19 cellular contexts compared by ENCODE assay signal in genomic region chr19:7010722-7011593, GRCh38.
DNase-seq lines count a peak whose midpoint lies in the region; ATAC-seq lines count a peak whose summit lies in the region.
"Had no signal": no experiment of that assay in that cellular context is flagged by ENCODE, and none has a peak within 500 bp of the region (broad histone marks: within the 10 kb centered on the region; RNA-seq: fewer than 3 reads in every experiment).

No MANE protein-coding gene starts in this region.

- peaks cover 30% of the 10 kb centered on the region for H3K4me1 Mint-ChIP-seq in activated naive CD4-positive, alpha-beta T cell treated with anti-CD3 and anti-CD28 coated beads, Interleukin-2, amount 10 ng/mL, durations not matched to agents 7 days and 5 days
- peaks cover 65% of the 10 kb centered on the region for H3K4me1 Mint-ChIP-seq in activated T-cell treated with anti-CD3 and anti-CD28 coated beads, Interleukin-2, amount 50 U/mL, for 24 hours (ENCODE audit: low read depth)
- H3K4me1 Mint-ChIP-seq: GM23338, neural progenitor cell had no signal

- H3K9me3 Mint-ChIP-seq in activated naive CD4-positive, alpha-beta T cell treated with anti-CD3 and anti-CD28 coated beads, Interleukin-2, amount 10 ng/mL, durations not matched to agents 7 days and 5 days, result peaks cover 6% of the 10 kb centered on the region
- peaks cover 14% of the 10 kb centered on the region for H3K9me3 Mint-ChIP-seq in activated T-cell treated with anti-CD3 and anti-CD28 coated beads, Interleukin-2, amount 50 U/mL, for 24 hours

- H3K36me3 Mint-ChIP-seq in activated naive CD4-positive, alpha-beta T cell treated with anti-CD3 and anti-CD28 coated beads, Interleukin-2, amount 10 ng/mL, durations not matched to agents 7 days and 5 days, result no peaks in the 10 kb centered on the region
- H3K36me3 Mint-ChIP-seq in activated T-cell treated with anti-CD3 and anti-CD28 coated beads, Interleukin-2, amount 50 U/mL, for 24 hours (ENCODE audit: low read depth), result peaks cover 2% of the 10 kb centered on the region
- H3K36me3 Mint-ChIP-seq: neural progenitor cell had no signal

- H3K27me3 Mint-ChIP-seq in activated naive CD4-positive, alpha-beta T cell treated with anti-CD3 and anti-CD28 coated beads, Interleukin-2, amount 10 ng/mL, durations not matched to agents 7 days and 5 days, result no peaks in the 10 kb centered on the region
- H3K27me3 Mint-ChIP-seq in activated T-cell treated with anti-CD3 and anti-CD28 coated beads, Interleukin-2, amount 50 U/mL, for 24 hours, result no peaks in the 10 kb centered on the region

- H3K4me3 Mint-ChIP-seq in activated naive CD4-positive, alpha-beta T cell treated with anti-CD3 and anti-CD28 coated beads, Interleukin-2, amount 10 ng/mL, durations not matched to agents 7 days and 5 days, result no peak overlapping the region
- H3K4me3 Mint-ChIP-seq in activated T-cell treated with anti-CD3 and anti-CD28 coated beads, Interleukin-2, amount 50 U/mL, for 24 hours, result no peak overlapping the region
- H3K4me3 Mint-ChIP-seq: GM23338, neural progenitor cell had no signal

- peak; percentile 40 for ATAC-seq in HG02610 (IDR thresholded peaks at IDR 0.05; ENCODE audit: unreplicated experiment)
- ATAC-seq in HG03565 (IDR thresholded peaks at IDR 0.05; ENCODE audit: unreplicated experiment), result no peak
- ATAC-seq in GM21723 (IDR thresholded peaks at IDR 0.05; ENCODE audit: unreplicated experiment), result no peak
- ATAC-seq: gastroesophageal sphincter, GM23338, left colon had no signal

- CTCF ChIA-PET in activated naive CD4-positive, alpha-beta T cell treated with anti-CD3 and anti-CD28 coated beads, Interleukin-2, amount 10 ng/mL, durations not matched to agents 7 days and 5 days (lab: Charles Lee), result no interaction called here

- peak; percentile 39 for DNase-seq in activated naive CD4-positive, alpha-beta T cell treated with Interleukin-2 at 50 U/mL for 16 hours
- no peak for DNase-seq in activated naive CD4-positive, alpha-beta T cell treated with anti-CD3 and anti-CD28 coated beads, Interleukin-2, amount 10 ng/mL, durations not matched to agents 7 days and 5 days
- no peak for DNase-seq in activated T-cell treated with anti-CD3 and anti-CD28 coated beads, Interleukin-2, amount 50 U/mL, for 24 hours
- DNase-seq in stimulated activated CD4-positive, alpha-beta T cell treated with anti-CD3 and anti-CD28 coated beads, Interleukin-4, amount 100 ng/mL, for 1 hour, result peak; percentile 16
- DNase-seq: AML-193, dorsolateral prefrontal cortex, GDM1, left colon, MV-4-11, NCI-H2081, NCI-H69, SIG-M5, T1000 had no signal

- H3K27ac Mint-ChIP-seq in activated naive CD4-positive, alpha-beta T cell treated with anti-CD3 and anti-CD28 coated beads, Interleukin-2, amount 10 ng/mL, durations not matched to agents 7 days and 5 days, result no peak overlapping the region
- H3K27ac Mint-ChIP-seq in activated T-cell treated with anti-CD3 and anti-CD28 coated beads, Interleukin-2, amount 50 U/mL, for 24 hours, result peak overlapping the region; percentile 83
- H3K27ac Mint-ChIP-seq: GM23338, neural progenitor cell had no signal

Comparison
In these comparisons a context has a peak if more than half of its experiments do, and no peak if none do; other contexts are left out.
1. DNase-seq: peak in activated naive CD4-positive, alpha-beta T cell treated with Interleukin-2 at 50 U/mL for 16 hours (single experiment) and stimulated activated CD4-positive, alpha-beta T cell treated with anti-CD3 and anti-CD28 coated beads, Interleukin-4, amount 100 ng/mL, for 1 hour (single experiment); none in activated naive CD4-positive, alpha-beta T cell treated with anti-CD3 and anti-CD28 coated beads, Interleukin-2, amount 10 ng/mL, durations not matched to agents 7 days and 5 days (single experiment) and activated T-cell treated with anti-CD3 and anti-CD28 coated beads, Interleukin-2, amount 50 U/mL, for 24 hours (single experiment).